ENCODE assay signal across 11 cellular contexts in genomic region chr11:128891410-128891861, GRCh38. TPM values are rescaled to one million over a fixed set of nuclear protein-coding genes. Genes with fewer than 3 reads are reported as not detected.
DNase-seq lines count a peak whose midpoint lies in the region; ATAC-seq and TF ChIP-seq lines count a peak whose summit lies in the region.
"Had no signal": no experiment of that assay in that cellular context is flagged by ENCODE, and none has a peak within 500 bp of the region (broad histone marks: within the 10 kb centered on the region; RNA-seq: fewer than 3 reads in every experiment).

No MANE protein-coding gene starts in this region.

- no peak overlapping the region for H3K27ac ChIP-seq in CD8-positive, alpha-beta memory T cell (ENCODE audit: low read depth, low read length)
- no peak overlapping the region for H3K27ac ChIP-seq in hepatocyte
- H3K27ac ChIP-seq in psoas muscle, result no peak overlapping the region

- H3K27me3 Mint-ChIP-seq in CD8-positive, alpha-beta memory T cell, result peaks cover 44 to 66% of the 10 kb centered on the region in 2 donors
- H3K27me3 Mint-ChIP-seq in WTC11 (ENCODE audit: low read depth), result peaks cover 94% of the 10 kb centered on the region

- H3K27me3 ChIP-seq in CD8-positive, alpha-beta memory T cell (ENCODE audit: insufficient read depth, low read length, poor library complexity, severe bottlenecking), result peaks cover 25% of the 10 kb centered on the region
- H3K27me3 ChIP-seq in hepatocyte (peaks cover 47% of the 10 kb centered on the region), psoas muscle (ENCODE audit: insufficient read depth in 3 of 3, low read length in 2 of 3) (peaks cover 0 to 52% (median 9%) of the 10 kb centered on the region in 3 donors)

- no peaks in the 10 kb centered on the region for H3K9me3 ChIP-seq in CD8-positive, alpha-beta memory T cell (ENCODE audit: low read length)
- H3K9me3 ChIP-seq in hepatocyte (ENCODE audit: low read depth), result no peaks in the 10 kb centered on the region
- no peaks in the 10 kb centered on the region for H3K9me3 ChIP-seq in psoas muscle

- H3K36me3 ChIP-seq in CD8-positive, alpha-beta memory T cell (ENCODE audit: insufficient read depth, low read length), result no peaks in the 10 kb centered on the region
- no peaks in the 10 kb centered on the region for H3K36me3 ChIP-seq in hepatocyte (replicated peaks; ENCODE audit: insufficient read depth, low read depth)
- no peaks in the 10 kb centered on the region for H3K36me3 ChIP-seq in psoas muscle (ENCODE audit: insufficient read depth in 1 of 2, low read depth in 1 of 2)

- peak overlapping the region; percentile 99 for H3K4me2 ChIP-seq in hepatocyte

- intact Hi-C loops in psoas muscle (cut with DNase I), result no loop called here

- WGBS in hepatocyte (ENCODE audit: low lambda C conversion rate, missing lambda C conversion rate), result 25% methylated on average over 7 of the region's 10 CpGs
- WGBS in psoas muscle, 3 donors, result 33 to 40% (median 37%) methylated on average over 10 of the region's 10 CpGs

- H3K4me1 ChIP-seq in CD8-positive, alpha-beta memory T cell (ENCODE audit: insufficient read depth, low read length), result peaks cover 5% of the 10 kb centered on the region
- H3K4me1 ChIP-seq in hepatocyte (ENCODE audit: insufficient read depth) (peaks cover 15% of the 10 kb centered on the region), psoas muscle (peaks cover 6% of the 10 kb centered on the region)

- no peaks in the 10 kb centered on the region for H3K9me2 ChIP-seq in hepatocyte (replicated peaks; ENCODE audit: insufficient read depth)

- H3K27ac Mint-ChIP-seq in CD8-positive, alpha-beta memory T cell, result peak overlapping the region in 2 of 8 donors; percentile 24 to 39
- H3K27ac Mint-ChIP-seq in WTC11, result no peak overlapping the region

- TF ChIP-seq CTCF in WTC11 (IDR thresholded peaks at IDR 0.05), result no peak
- no peak for TF ChIP-seq CTCF in hepatocyte (IDR thresholded peaks at IDR 0.05; ENCODE audit: poor library complexity)
- TF ChIP-seq CTCF in psoas muscle (IDR thresholded peaks at IDR 0.05), result no peak

- H3K9me3 Mint-ChIP-seq in CD8-positive, alpha-beta memory T cell, result no peaks in the 10 kb centered on the region
- H3K9me3 Mint-ChIP-seq in WTC11, result no peaks in the 10 kb centered on the region

- no peaks in the 10 kb centered on the region for H3K36me3 Mint-ChIP-seq in CD8-positive, alpha-beta memory T cell
- H3K36me3 Mint-ChIP-seq in WTC11, result no peaks in the 10 kb centered on the region

- no peak for ATAC-seq in WTC11
- ATAC-seq in psoas muscle, result peak in 1 of 4 donors; percentile 24
- no peak for ATAC-seq in HG02763 (IDR thresholded peaks at IDR 0.05; ENCODE audit: unreplicated experiment)
- no peak for ATAC-seq in HG02870 (IDR thresholded peaks at IDR 0.05; ENCODE audit: unreplicated experiment)
- no peak for ATAC-seq in GM21381 (IDR thresholded peaks at IDR 0.05; ENCODE audit: unreplicated experiment)

- H2AFZ ChIP-seq in hepatocyte, result no peak overlapping the region

- POLR2A ChIA-PET in CD8-positive, alpha-beta memory T cell (lab: Charles Lee), result interaction anchor here (0.5 kb wide), 1 partner anchor 204 kb away, joined by 3 read pairs; no protein-coding TSS in a partner anchor
- POLR2A ChIA-PET in WTC11 (lab: Charles Lee), result interaction anchor here (1.9 kb wide), 1 partner anchor 10 kb away, joined by 8 read pairs; no protein-coding TSS in a partner anchor

- no peaks in the 10 kb centered on the region for H4K20me1 ChIP-seq in hepatocyte (ENCODE audit: insufficient read depth, poor library complexity, severe bottlenecking)

- CTCF ChIA-PET in CD8-positive, alpha-beta memory T cell (lab: Charles Lee), result interaction anchor here (1.2 to 2.3 kb wide), 2 partner anchors 16 to 65 kb away, joined by 4 to 7 read pairs; no protein-coding TSS in a partner anchor
- CTCF ChIA-PET in WTC11 (lab: Charles Lee), result interaction anchor here (1.2 to 10.8 kb wide), 5 partner anchors 15 to 734 kb away, joined by 3 to 245 read pairs (median 27); no protein-coding TSS in a partner anchor

- H3K4me3 ChIP-seq in CD8-positive, alpha-beta memory T cell (ENCODE audit: low read length), result no peak overlapping the region
- H3K4me3 ChIP-seq in hepatocyte (no peak overlapping the region), psoas muscle (peak overlapping the region; percentile 34)

- H3K4me3 Mint-ChIP-seq in CD8-positive, alpha-beta memory T cell, result peak overlapping the region in 6 of 7 donors; percentile 8 to 77 (median 54)
- peak overlapping the region; percentile 77 for H3K4me3 Mint-ChIP-seq in WTC11

- H3K79me2 ChIP-seq in hepatocyte, result no peaks in the 10 kb centered on the region

- no peak for DNase-seq in CD8-positive, alpha-beta memory T cell
- DNase-seq in WTC11 (ENCODE audit: low spot score), result no peak
- DNase-seq in hepatocyte (ENCODE audit: low spot score), result no peak
- DNase-seq in psoas muscle, result no peak
- no peak for DNase-seq in midbrain (lab: John Stamatoyannopoulos, UW)
- DNase-seq: SHP77 treated with DMSO at 0.1 percent for 48 hours had no signal

- H3K4me1 Mint-ChIP-seq in CD8-positive, alpha-beta memory T cell, result peaks cover 12 to 27% (median 16%) of the 10 kb centered on the region in 3 donors
- peaks cover 36% of the 10 kb centered on the region for H3K4me1 Mint-ChIP-seq in WTC11

TF ChIP-seq in WTC11, 78 proteins besides CTCF, POLR2A, EP300 and RAD21:
- no peak for TF ChIP-seq JAZF1 (CRISPR knock-in tag; IDR thresholded peaks at IDR 0.05)
- no peak for TF ChIP-seq ATF3 (CRISPR knock-in tag; conservative IDR thresholded peaks at IDR 0.05)
- no peak for TF ChIP-seq CREM (CRISPR knock-in tag; IDR thresholded peaks at IDR 0.05)
- TF ChIP-seq EMX1 (CRISPR knock-in tag; IDR thresholded peaks at IDR 0.05), result no peak
- TF ChIP-seq STAT6 (CRISPR knock-in tag; conservative IDR thresholded peaks at IDR 0.05; ENCODE audit: low read depth), result no peak
- no peak for TF ChIP-seq ZNF416 (CRISPR knock-in tag; IDR thresholded peaks at IDR 0.05)
- no peak for TF ChIP-seq CREB1 (CRISPR knock-in tag; IDR thresholded peaks at IDR 0.05)
- no peak for TF ChIP-seq JUN (CRISPR knock-in tag; IDR thresholded peaks at IDR 0.05)
- no peak for TF ChIP-seq TCF7 (CRISPR knock-in tag; IDR thresholded peaks at IDR 0.05; ENCODE audit: low read depth)
- no peak for TF ChIP-seq RELA (CRISPR knock-in tag; IDR thresholded peaks at IDR 0.05; ENCODE audit: borderline replicate concordance)
- no peak for TF ChIP-seq NR1H2 (CRISPR knock-in tag; IDR thresholded peaks at IDR 0.05)
- TF ChIP-seq PREB (CRISPR knock-in tag; IDR thresholded peaks at IDR 0.05; ENCODE audit: borderline replicate concordance), result no peak

RNA-seq across cellular contexts. Expression of gene KCNJ5, which starts 0.3 kb away (rescaled TPM):
- total RNA-seq in CD8-positive, alpha-beta memory T cell, result under 1 TPM in 1 of 2 experiments, not detected in 1; 0.04 TPM
- not detected for polyA plus RNA-seq in CD8-positive, alpha-beta memory T cell
- 0.09 to 0.23 TPM (median 0.22 TPM) in 3 replicates for total RNA-seq in WTC11 (2021)
- 0.64 and 1.00 TPM in 2 replicates for total RNA-seq in hepatocyte
- 0.52 and 1.2 TPM in 2 replicates for polyA plus RNA-seq in hepatocyte
- under 1 TPM; 0.24 to 0.46 (median 0.43) TPM for total RNA-seq in psoas muscle
- under 1 TPM; 0.01 to 0.06 (median 0.01) TPM for polyA plus RNA-seq in psoas muscle
- total RNA-seq: Daoy had no signal

RNA-seq across cellular contexts. Expression of gene KCNJ1, which starts 24.3 kb away (rescaled TPM):
- total RNA-seq in CD8-positive, alpha-beta memory T cell, result not detected
- polyA plus RNA-seq in CD8-positive, alpha-beta memory T cell, result not detected
- total RNA-seq in WTC11 (2021) (0.07 to 0.24 TPM (median 0.16 TPM) in 3 replicates), hepatocyte (not detected in 2 replicates), psoas muscle (not detected)
- polyA plus RNA-seq in hepatocyte (not detected in 2 replicates), psoas muscle (not detected)
- total RNA-seq: Daoy had no signal

RNA-seq across cellular contexts. Expression of gene TP53AIP1, which starts 51.2 kb away (rescaled TPM):
- not detected for total RNA-seq in CD8-positive, alpha-beta memory T cell
- not detected for polyA plus RNA-seq in CD8-positive, alpha-beta memory T cell
- total RNA-seq in WTC11 (2021) (0.07 TPM in 1 of 3 replicates, not detected in the others), hepatocyte (0.17 TPM in 1 of 2 replicates, not detected in the other), psoas muscle (under 1 TPM in 1 of 4 donors, not detected in 3; 0.07 TPM)
- polyA plus RNA-seq in hepatocyte (0.23 TPM in 1 of 2 replicates, not detected in the other), psoas muscle (under 1 TPM in 2 of 3 donors, not detected in 1; 0.08 to 0.51 TPM)
- total RNA-seq: Daoy, mononuclear cell had no signal
